Comparison of ENCODE assay signal across 21 cellular contexts in genomic region chr2:119755906-119756305, GRCh38.
"Had no signal": no experiment of that assay in that cellular context is flagged by ENCODE, and none has a peak within 500 bp of the region (broad histone marks: within the 10 kb centered on the region; RNA-seq: fewer than 3 reads in every experiment).

No MANE protein-coding gene starts in this region.

- H3K27ac Mint-ChIP-seq: natural killer cell had no signal

- H3K4me1 ChIP-seq: uterus had no signal

- H3K4me3 Mint-ChIP-seq: immature natural killer cell, natural killer cell, neural crest cell had no signal

- H3K9me3 Mint-ChIP-seq: immature natural killer cell, natural killer cell, neural crest cell had no signal

- H3K36me3 ChIP-seq: esophagus muscularis mucosa, suprapubic skin, thyroid gland, upper lobe of left lung, uterus had no signal

- H3K9me3 ChIP-seq: esophagus muscularis mucosa, mucosa of descending colon, suprapubic skin, thyroid gland, upper lobe of left lung, uterus had no signal

- H3K36me3 Mint-ChIP-seq: immature natural killer cell, natural killer cell had no signal

- FAIRE-seq: endometrium, kidney, small intestine had no signal

- H3K4me3 ChIP-seq: esophagus muscularis mucosa, lung, mucosa of descending colon, suprapubic skin, thyroid gland, upper lobe of left lung, uterus had no signal

- H3K27ac ChIP-seq: esophagus muscularis mucosa, upper lobe of left lung, uterus had no signal

- H3K27me3 ChIP-seq: esophagus muscularis mucosa, suprapubic skin, thyroid gland, upper lobe of left lung, uterus had no signal

- ATAC-seq: left cardiac atrium, left ventricle myocardium superior, mucosa of descending colon, natural killer cell, right cardiac atrium had no signal

- DNase-seq: effector memory CD4-positive, alpha-beta T cell; immature natural killer cell; kidney; left cardiac atrium; left ventricle myocardium superior; mucosa of descending colon; natural killer cell; posterior cingulate gyrus; right cardiac atrium; small intestine; stimulated activated CD4-positive, alpha-beta T cell treated with anti-CD3 and anti-CD28 coated beads, Interleukin-12 subunit alpha, Interleukin-12 subunit beta, amount 100 ng/mL, for 4 hours; stimulated activated CD4-positive, alpha-beta T cell treated with anti-CD3 and anti-CD28 coated beads, Interleukin-2, amount 100 ng/mL, for 48 hours; stimulated activated naive CD4-positive, alpha-beta T cell treated with Interleukin-2 at 50 U/mL for 16 hours; thyroid gland; upper lobe of left lung; uterus had no signal
